ENCODE assay signal across 18 cellular contexts in genomic region chr20:37593710-37594109, GRCh38.
DNase-seq lines count a peak whose midpoint lies in the region; FAIRE-seq and TF ChIP-seq lines count a peak whose summit lies in the region.
"Had no signal": no experiment of that assay in that cellular context is flagged by ENCODE, and none has a peak within 500 bp of the region (broad histone marks: within the 10 kb centered on the region; RNA-seq: fewer than 3 reads in every experiment).

No MANE protein-coding gene starts in this region.

- no peak for TF ChIP-seq CTCF in progenitor cell of endocrine pancreas (IDR thresholded peaks at IDR 0.05; ENCODE audit: unreplicated experiment)

- DNase-seq in NCI-H146 (lab: John Stamatoyannopoulos, UW) (peak; percentile 51), NCI-H146 treated with DMSO at 0.1 percent for 48 hours (lab: John Stamatoyannopoulos, UW; ENCODE audit: unreplicated experiment) (no peak), progenitor cell of endocrine pancreas (ENCODE audit: low spot score, unreplicated experiment) (no peak), HTR-8/SVneo (ENCODE audit: insufficient read length, low spot score) (no peak)
- no peak for DNase-seq in activated CD4-positive, alpha-beta memory T cell treated with anti-CD3 and anti-CD28 coated beads for 36 hours
- DNase-seq: AML-193; Caco-2; Calu3; CD4-positive, alpha-beta T cell; CD8-positive, alpha-beta T cell; DMS79 treated with DMSO at 0.1 percent for 48 hours; GF-D8 had no signal

- peaks cover 4% of the 10 kb centered on the region for H3K27me3 Mint-ChIP-seq in progenitor cell of endocrine pancreas
- H3K27me3 Mint-ChIP-seq in activated CD4-positive, alpha-beta memory T cell treated with anti-CD3 and anti-CD28 coated beads for 36 hours: peaks cover 28% of the 10 kb centered on the region

- intact Hi-C loops in activated CD4-positive, alpha-beta memory T cell treated with anti-CD3 and anti-CD28 coated beads for 36 hours (cut with micrococcal nuclease): no loop called here

- peaks cover 14% of the 10 kb centered on the region for H3K4me1 Mint-ChIP-seq in progenitor cell of endocrine pancreas (ENCODE audit: low read depth)
- H3K4me1 Mint-ChIP-seq in activated CD4-positive, alpha-beta memory T cell treated with anti-CD3 and anti-CD28 coated beads for 36 hours (ENCODE audit: low read depth): no peaks in the 10 kb centered on the region
- H3K4me1 Mint-ChIP-seq: B cell had no signal

- CTCF ChIA-PET in activated CD4-positive, alpha-beta memory T cell treated with anti-CD3 and anti-CD28 coated beads for 36 hours (lab: Charles Lee): no interaction called here

- H3K9me3 Mint-ChIP-seq in progenitor cell of endocrine pancreas (ENCODE audit: low read depth): no peaks in the 10 kb centered on the region
- no peaks in the 10 kb centered on the region for H3K9me3 Mint-ChIP-seq in activated CD4-positive, alpha-beta memory T cell treated with anti-CD3 and anti-CD28 coated beads for 36 hours
- H3K9me3 Mint-ChIP-seq: CD4-positive, alpha-beta T cell; CD8-positive, alpha-beta T cell had no signal

- H3K27ac Mint-ChIP-seq in progenitor cell of endocrine pancreas: peak overlapping the region; percentile 0
- H3K27ac Mint-ChIP-seq in activated CD4-positive, alpha-beta memory T cell treated with anti-CD3 and anti-CD28 coated beads for 36 hours: no peak overlapping the region
- H3K27ac Mint-ChIP-seq: B cell; CD4-positive, alpha-beta T cell; CD8-positive, alpha-beta T cell had no signal

- POLR2A ChIA-PET in activated CD4-positive, alpha-beta memory T cell treated with anti-CD3 and anti-CD28 coated beads for 36 hours (lab: Charles Lee): no interaction called here

- no peak for FAIRE-seq in HTR-8/SVneo (lab: Jason Lieb, UNC)
- FAIRE-seq: A549, D721Med, G401.6, GM12891, GM19239 had no signal

- no peaks in the 10 kb centered on the region for H3K36me3 Mint-ChIP-seq in progenitor cell of endocrine pancreas (ENCODE audit: insufficient read depth)
- no peaks in the 10 kb centered on the region for H3K36me3 Mint-ChIP-seq in activated CD4-positive, alpha-beta memory T cell treated with anti-CD3 and anti-CD28 coated beads for 36 hours
- H3K36me3 Mint-ChIP-seq: CD8-positive, alpha-beta T cell had no signal

- H3K4me3 Mint-ChIP-seq in progenitor cell of endocrine pancreas (ENCODE audit: low read depth): no peak overlapping the region
- no peak overlapping the region for H3K4me3 Mint-ChIP-seq in activated CD4-positive, alpha-beta memory T cell treated with anti-CD3 and anti-CD28 coated beads for 36 hours
- H3K4me3 Mint-ChIP-seq: B cell; CD4-positive, alpha-beta T cell; CD8-positive, alpha-beta T cell had no signal
